12 cellular contexts compared by ENCODE assay signal in the genomic region with DNA sequence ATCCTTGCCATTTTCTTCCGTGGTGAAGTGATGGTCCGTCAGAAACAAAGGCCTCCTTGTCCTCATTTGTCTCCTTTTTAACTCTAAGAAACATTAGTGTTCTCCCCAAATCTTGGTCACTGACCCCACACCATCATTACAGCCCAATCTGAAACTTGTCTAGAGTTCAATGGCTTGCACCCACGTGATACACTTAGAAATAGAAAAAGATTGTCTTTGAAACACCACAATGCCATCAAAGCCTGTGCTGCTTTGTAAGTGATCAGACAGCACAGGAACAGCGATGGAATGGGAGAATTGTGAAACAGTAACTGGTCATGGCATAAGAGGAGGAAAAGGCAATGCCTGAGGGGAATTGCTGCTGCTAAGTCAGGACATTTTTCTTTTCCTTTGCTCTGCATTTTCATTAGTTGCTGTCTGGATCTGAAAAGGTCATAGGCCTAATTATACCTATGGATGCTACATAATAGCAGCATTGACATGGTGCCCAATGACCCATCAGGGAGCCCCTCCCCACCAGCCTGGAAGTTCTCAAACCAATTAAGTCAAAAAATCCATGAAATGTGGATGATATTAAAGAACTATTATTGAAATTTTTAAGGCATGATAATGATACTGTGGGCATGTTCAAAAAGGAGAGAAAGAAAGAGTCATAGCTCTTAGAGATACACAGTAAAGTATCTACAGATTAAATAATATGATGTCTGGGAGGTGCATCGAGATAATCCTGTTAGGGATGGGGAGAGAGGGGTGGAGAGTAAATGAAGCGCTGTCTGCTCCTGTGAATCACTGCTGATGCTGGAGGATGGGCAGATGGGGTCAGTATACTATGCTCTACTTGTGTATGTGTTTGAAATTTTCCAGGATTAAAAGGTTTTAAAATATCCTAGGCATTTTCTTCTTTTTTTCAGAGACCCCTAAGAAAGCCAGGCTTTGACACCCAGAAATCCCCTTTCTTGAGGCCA.
A peak's percentile ranks its signal among the peaks of the same experiment; 100 is the strongest.
DNase-seq lines count a peak whose midpoint lies in the region; ATAC-seq and TF ChIP-seq lines count a peak whose summit lies in the region.
"Had no signal": no experiment of that assay in that cellular context is flagged by ENCODE, and none has a peak within 500 bp of the region (broad histone marks: within the 10 kb centered on the region; RNA-seq: fewer than 3 reads in every experiment).

No MANE protein-coding gene starts in this region.

- no peak overlapping the region for H3K4me3 Mint-ChIP-seq in nephron progenitor cell
- H3K4me3 Mint-ChIP-seq in T-cell, result no peak overlapping the region

- peaks cover 26% of the 10 kb centered on the region for H3K4me1 Mint-ChIP-seq in nephron progenitor cell
- H3K4me1 Mint-ChIP-seq in T-cell, result no peaks in the 10 kb centered on the region

- CTCF ChIA-PET in T-cell (lab: Charles Lee), result no interaction called here

- no peaks in the 10 kb centered on the region for H3K27me3 ChIP-seq in dorsolateral prefrontal cortex

- DNase-seq in ELF-1 (ENCODE audit: low read depth, low spot score) (peak; percentile 41), NCI-H524 treated with DMSO at 0.1 percent for 48 hours (lab: John Stamatoyannopoulos, UW) (peak; percentile 8), dedifferentiated amniotic fluid mesenchymal stem cell (ENCODE audit: extremely low spot score) (peak; percentile 53), nephron progenitor cell (no peak), dorsolateral prefrontal cortex (no peak), T-cell (no peak)
- DNase-seq: C1 segment of cervical spinal cord, DMS79 treated with DMSO at 0.1 percent for 48 hours, NCI-H1048, SW 1271 had no signal

- intact Hi-C loops in dorsolateral prefrontal cortex (cut with DNase I), result no loop called here

- no peak for TF ChIP-seq CTCF in nephron progenitor cell (IDR thresholded peaks at IDR 0.05)
- no peak for TF ChIP-seq CTCF in dorsolateral prefrontal cortex (IDR thresholded peaks at IDR 0.05 in 54 of 56, conservative IDR thresholded peaks at IDR 0.05 in 2 of 56; ENCODE audit: low read depth in 1 of 56, partially characterized antibody in 56 of 56)

- POLR2A ChIA-PET in T-cell (lab: Charles Lee), result no interaction called here

- H3K27ac Mint-ChIP-seq in nephron progenitor cell (peak overlapping the region; percentile 23), T-cell (no peak overlapping the region)

- H3K27ac ChIP-seq in dorsolateral prefrontal cortex, result peak overlapping the region in 16 of 59 donors; percentile 4 to 70 (median 34)

- ATAC-seq in GM19397 (IDR thresholded peaks at IDR 0.05; ENCODE audit: unreplicated experiment) (no peak), HG02840 (IDR thresholded peaks at IDR 0.05; ENCODE audit: low FRiP score, unreplicated experiment) (no peak), T-cell (replicated peaks in 1 of 4) (no peak)

- H3K36me3 Mint-ChIP-seq in nephron progenitor cell (ENCODE audit: low read depth), result no peaks in the 10 kb centered on the region
- H3K36me3 Mint-ChIP-seq in T-cell, result no peaks in the 10 kb centered on the region

- H3K27me3 Mint-ChIP-seq in nephron progenitor cell (ENCODE audit: low read depth, poor library complexity) (peaks cover 8% of the 10 kb centered on the region), T-cell (peaks cover 2 to 5% of the 10 kb centered on the region in 2 donors)

- H3K9me3 Mint-ChIP-seq in nephron progenitor cell, result peaks cover 8% of the 10 kb centered on the region
- H3K9me3 Mint-ChIP-seq in T-cell, result peaks cover 0 to 7% (median 0%) of the 10 kb centered on the region in 3 donors

- H3K4me3 ChIP-seq in dorsolateral prefrontal cortex, result peak overlapping the region in 1 of 59 donors; percentile 4

Comparison
In these comparisons a context has a peak if more than half of its experiments do, and no peak if none do; other contexts are left out.
1. DNase-seq: peak in ELF-1 (single experiment), NCI-H524 treated with DMSO at 0.1 percent for 48 hours (single experiment) and dedifferentiated amniotic fluid mesenchymal stem cell (single experiment); none in nephron progenitor cell (single experiment), dorsolateral prefrontal cortex (0 of 10) and T-cell (0 of 34).